In the genomic region with DNA sequence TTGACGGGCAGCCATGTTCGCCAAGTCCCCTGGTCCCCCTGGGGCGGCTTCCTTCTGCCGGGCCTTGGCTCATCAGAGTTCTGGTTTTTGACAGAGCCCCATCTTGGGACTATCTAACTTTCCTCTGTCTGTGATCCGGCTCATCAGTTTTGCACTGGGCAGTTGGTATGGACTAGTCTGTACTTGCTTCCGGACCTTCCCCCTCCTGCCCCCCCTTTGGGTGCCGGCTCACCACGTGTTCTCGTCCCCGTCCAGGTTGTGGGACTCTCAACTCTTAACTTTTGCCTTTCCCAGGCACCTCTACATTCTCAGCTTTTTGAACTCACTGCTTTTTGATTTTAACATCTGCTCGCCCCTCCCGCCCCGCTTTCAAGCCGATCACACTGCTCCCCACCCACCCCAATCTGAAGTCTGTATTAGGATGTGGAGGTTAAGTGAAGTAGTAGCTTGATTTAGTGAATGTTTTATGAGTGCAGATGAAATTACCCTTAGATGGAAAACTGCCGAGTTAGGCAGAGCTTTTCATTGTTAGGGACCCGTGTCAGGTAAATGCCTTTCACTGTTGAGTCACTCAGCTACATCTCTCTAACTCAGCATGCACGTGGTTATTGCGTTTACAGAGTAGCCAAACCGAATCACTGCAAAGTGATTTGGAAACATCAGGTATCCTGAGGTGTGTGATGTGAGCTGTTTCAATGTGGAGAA, we compare ENCODE assay signal across 8 cellular contexts. TPM values are rescaled to one million over a fixed set of nuclear protein-coding genes. Genes with fewer than 3 reads are reported as not detected.
DNase-seq lines count a peak whose midpoint lies in the region; ATAC-seq and TF ChIP-seq lines count a peak whose summit lies in the region.

No MANE protein-coding gene starts in this region.

- intact Hi-C loops in CD4-positive, alpha-beta T cell (cut with DNase I, micrococcal nuclease): loop anchor here (2.0 to 10.0 kb wide), 5 partner anchors 73 to 331 kb away; partner anchors contain the start of gene CLIP4 (in 1 of the 2)

- TF ChIP-seq RAD21 in Ishikawa (IDR thresholded peaks at IDR 0.05; ENCODE audit: low read depth): no peak
- TF ChIP-seq RAD21 in liver (IDR thresholded peaks at IDR 0.05): no peak

- H3K4me3 ChIP-seq in liver (ENCODE audit: low read depth in 1 of 3, low read length in 3 of 3): peak overlapping the region; percentile 94 to 100 (median 96)

- H3K4me3 Mint-ChIP-seq in CD4-positive, alpha-beta T cell: peak overlapping the region; percentile 96

- H3K9ac ChIP-seq in liver (ENCODE audit: low read depth in 1 of 2, low read length in 2 of 2): peak overlapping the region; percentile 45 to 57

- peaks cover 53% of the 10 kb centered on the region for H3K4me1 Mint-ChIP-seq in CD4-positive, alpha-beta T cell (ENCODE audit: low read depth)

- WGBS in liver: 1% methylated on average over 19 of the region's 19 CpGs

- no peaks in the 10 kb centered on the region for H3K27me3 Mint-ChIP-seq in CD4-positive, alpha-beta T cell

- no peak for TF ChIP-seq CTCF in CD4-positive, alpha-beta T cell (IDR thresholded peaks at IDR 0.05)
- no peak for TF ChIP-seq CTCF in liver (IDR thresholded peaks at IDR 0.05; ENCODE audit: low read depth, low read length, missing input control)

- CTCF ChIA-PET in CD4-positive, alpha-beta T cell (lab: Charles Lee): interaction anchor here (1.6 to 2.4 kb wide), 2 partner anchors 9 to 329 kb away, joined by 4 to 14 read pairs; no protein-coding TSS in a partner anchor

- peaks cover 7 to 44% (median 41%) of the 10 kb centered on the region in 4 donors for H3K4me1 ChIP-seq in liver (ENCODE audit: control insufficient read depth in 4 of 4, insufficient read depth in 4 of 4, low read length in 3 of 4)

- no peaks in the 10 kb centered on the region for H3K9me3 ChIP-seq in CD4-positive, alpha-beta T cell (ENCODE audit: control insufficient read depth, low read length)
- H3K9me3 ChIP-seq in liver (ENCODE audit: control insufficient read depth in 4 of 4, low read length in 3 of 4): no peaks in the 10 kb centered on the region

- no peak for ATAC-seq in CD4-positive, alpha-beta T cell (ENCODE audit: poor library complexity)
- peak; percentile 29 for ATAC-seq in GM21528 (IDR thresholded peaks at IDR 0.05; ENCODE audit: low FRiP score, unreplicated experiment)

- DNase-seq in CD4-positive, alpha-beta T cell: peak in 8 of 10 experiments; percentile 5 to 45 (median 10)
- DNase-seq in activated CD4-positive, alpha-beta T cell treated with anti-CD3 and anti-CD28 coated beads for 24 hours (ENCODE audit: low read depth in 2 of 2): peak; percentile 14 to 40
- peak; percentile 64 for DNase-seq in dermis blood vessel endothelial cell
- peak in 2 of 3 donors; percentile 13 to 42 for DNase-seq in stimulated activated CD4-positive, alpha-beta T cell treated with anti-CD3 and anti-CD28 coated beads, TNF-alpha, amount 100 ng/mL, for 48 hours (ENCODE audit: low read depth in 3 of 3)
- no peak for DNase-seq in COR-L47 (lab: John Stamatoyannopoulos, UW)

- no peak for TF ChIP-seq EP300 in Ishikawa (IDR thresholded peaks at IDR 0.05; ENCODE audit: borderline replicate concordance)

- peaks cover 10% of the 10 kb centered on the region for H3K36me3 Mint-ChIP-seq in CD4-positive, alpha-beta T cell (ENCODE audit: low read depth)

- no peaks in the 10 kb centered on the region for H3K27me3 ChIP-seq in CD4-positive, alpha-beta T cell (ENCODE audit: control insufficient read depth, insufficient read depth, low read length)
- no peaks in the 10 kb centered on the region for H3K27me3 ChIP-seq in liver (ENCODE audit: control insufficient read depth in 4 of 4, insufficient read depth in 4 of 4, low read length in 3 of 4)

- H3K9me3 Mint-ChIP-seq in CD4-positive, alpha-beta T cell: no peaks in the 10 kb centered on the region

- POLR2A ChIA-PET in CD4-positive, alpha-beta T cell (lab: Charles Lee): interaction anchor here (0.7 to 4.0 kb wide), 15 partner anchors 15 to 1251 kb away, joined by 3 to 128 read pairs (median 5); partner anchors contain the start of genes PPP1CB, SLC4A1AP, SUPT7L and TRMT61B

- H3K27ac ChIP-seq in CD4-positive, alpha-beta T cell (ENCODE audit: low read depth, low read length): peak overlapping the region; percentile 55
- H3K27ac ChIP-seq in liver (ENCODE audit: low read depth in 1 of 2, low read length in 2 of 2): peak overlapping the region; percentile 81 to 90

- no peaks in the 10 kb centered on the region for H3K36me3 ChIP-seq in liver (ENCODE audit: control insufficient read depth in 4 of 4, insufficient read depth in 3 of 4, low read depth in 1 of 4, low read length in 3 of 4)

- H3K27ac Mint-ChIP-seq in CD4-positive, alpha-beta T cell: peak overlapping the region; percentile 91

TF ChIP-seq in Ishikawa, 13 proteins besides CTCF, POLR2A, EP300 and RAD21 (continues in another document):
- TF ChIP-seq USF1 (IDR thresholded peaks at IDR 0.05) (peak; percentile 71), CEBPB (IDR thresholded peaks at IDR 0.05) (no peak), TEAD4 (IDR thresholded peaks at IDR 0.05) (no peak)
- TF ChIP-seq, protein P1, sequence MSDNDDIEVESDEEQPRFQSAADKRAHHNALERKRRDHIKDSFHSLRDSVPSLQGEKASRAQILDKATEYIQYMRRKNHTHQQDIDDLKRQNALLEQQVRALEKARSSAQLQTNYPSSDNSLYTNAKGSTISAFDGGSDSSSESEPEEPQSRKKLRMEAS (IDR thresholded peaks at IDR 0.05): peak; percentile 83

TF ChIP-seq in liver, 16 proteins besides CTCF, POLR2A, EP300 and RAD21:
- TF ChIP-seq YY1 (IDR thresholded peaks at IDR 0.05): no peak
- TF ChIP-seq ZBTB33 (IDR thresholded peaks at IDR 0.05): no peak
- no peak for TF ChIP-seq NR2F2 (IDR thresholded peaks at IDR 0.05)
- no peak for TF ChIP-seq FOXA1 (IDR thresholded peaks at IDR 0.05)
- TF ChIP-seq, protein P1 (IDR thresholded peaks at IDR 0.05): no peak
- TF ChIP-seq JUND (IDR thresholded peaks at IDR 0.05): no peak
- TF ChIP-seq, protein P2, sequence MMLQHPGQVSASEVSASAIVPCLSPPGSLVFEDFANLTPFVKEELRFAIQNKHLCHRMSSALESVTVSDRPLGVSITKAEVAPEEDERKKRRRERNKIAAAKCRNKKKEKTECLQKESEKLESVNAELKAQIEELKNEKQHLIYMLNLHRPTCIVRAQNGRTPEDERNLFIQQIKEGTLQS (IDR thresholded peaks at IDR 0.05): no peak
- no peak for TF ChIP-seq REST (IDR thresholded peaks at IDR 0.05)
- TF ChIP-seq FOXA2 (IDR thresholded peaks at IDR 0.05): no peak
- TF ChIP-seq SP1 (IDR thresholded peaks at IDR 0.05): no peak
- TF ChIP-seq TAF1 (conservative IDR thresholded peaks at IDR 0.05): no peak
- no peak for TF ChIP-seq EGR1 (IDR thresholded peaks at IDR 0.05; ENCODE audit: low read depth in 2 of 2)
- no peak for TF ChIP-seq HNF4A (conservative IDR thresholded peaks at IDR 0.05)
- no peak for TF ChIP-seq HNF4G (IDR thresholded peaks at IDR 0.05)
- TF ChIP-seq GABPA (IDR thresholded peaks at IDR 0.05 in 1 of 2, conservative IDR thresholded peaks at IDR 0.05 in 1 of 2): no peak
- TF ChIP-seq RXRA (IDR thresholded peaks at IDR 0.05): no peak

RNA-seq across cellular contexts. Expression of gene WDR43, which starts 0.9 kb away (rescaled TPM):
- total RNA-seq in CD4-positive, alpha-beta T cell: 10 to 100 TPM; 62.4 to 73.2 TPM
- total RNA-seq in dermis blood vessel endothelial cell (59.1 and 117 TPM in 2 replicates), liver (10 to 100 TPM; 22.6 to 43.1 TPM)
- polyA plus RNA-seq in liver: 10 to 100 TPM; 11.1 to 12.4 TPM

RNA-seq across cellular contexts. Expression of gene TRMT61B, which starts 25.2 kb away (rescaled TPM):
- total RNA-seq in CD4-positive, alpha-beta T cell: 10 to 100 TPM; 18.7 to 20.8 TPM
- total RNA-seq in dermis blood vessel endothelial cell (9.4 and 14.5 TPM in 2 replicates), liver (1 to 10 TPM; 9.5 to 10.0 TPM)
- polyA plus RNA-seq in liver: 10 to 100 TPM in 1 of 2 donors, 1 to 10 TPM in 1; 7.6 to 10.6 TPM
